10 cellular contexts compared by ENCODE assay signal in genomic region chr6:131937703-131938631, GRCh38. TPM values are rescaled to one million over a fixed set of nuclear protein-coding genes. Genes with fewer than 3 reads are reported as not detected.
DNase-seq lines count a peak whose midpoint lies in the region; ATAC-seq and TF ChIP-seq lines count a peak whose summit lies in the region.
"Had no signal": no experiment of that assay in that cellular context is flagged by ENCODE, and none has a peak within 500 bp of the region (broad histone marks: within the 10 kb centered on the region; RNA-seq: fewer than 3 reads in every experiment).

No MANE protein-coding gene starts in this region.

- H3K4me3 ChIP-seq in subcutaneous abdominal adipose tissue (ENCODE audit: low read depth in 1 of 5, low read length in 5 of 5) (no peak overlapping the region), mucosa of descending colon (no peak overlapping the region)

- TF ChIP-seq CTCF in mucosa of descending colon (IDR thresholded peaks at IDR 0.05) = no peak

- H3K9me3 ChIP-seq in subcutaneous abdominal adipose tissue (ENCODE audit: control insufficient read depth in 5 of 5, low read length in 5 of 5) (no peaks in the 10 kb centered on the region), mucosa of descending colon (no peaks in the 10 kb centered on the region)

- intact Hi-C loops in mucosa of descending colon (cut with DNase I, micrococcal nuclease) = no loop called here

- H3K27ac ChIP-seq in subcutaneous abdominal adipose tissue (ENCODE audit: low read depth, low read length) = peak overlapping the region; percentile 54
- H3K27ac ChIP-seq: 22Rv1, parathyroid adenoma had no signal

- no peaks in the 10 kb centered on the region for H3K27me3 ChIP-seq in subcutaneous abdominal adipose tissue (ENCODE audit: control insufficient read depth in 5 of 5, insufficient read depth in 4 of 5, low read length in 5 of 5)

- H3K36me3 ChIP-seq in subcutaneous abdominal adipose tissue (ENCODE audit: control insufficient read depth in 5 of 5, insufficient read depth in 5 of 5, low read length in 5 of 5) (no peaks in the 10 kb centered on the region), mucosa of descending colon (ENCODE audit: low read depth) (no peaks in the 10 kb centered on the region)

- peaks cover 0 to 13% (median 6%) of the 10 kb centered on the region in 5 donors for H3K4me1 ChIP-seq in subcutaneous abdominal adipose tissue (ENCODE audit: control insufficient read depth in 5 of 5, insufficient read depth in 5 of 5, low read length in 5 of 5)
- no peaks in the 10 kb centered on the region for H3K4me1 ChIP-seq in mucosa of descending colon (ENCODE audit: low read depth)
- H3K4me1 ChIP-seq: parathyroid adenoma had no signal

- DNase-seq in NCI-H1417 (lab: John Stamatoyannopoulos, UW) = peak in 2 of 3 experiments; percentile 41 to 77
- DNase-seq in NCI-H1417 treated with DMSO at 0.1 percent for 48 hours (lab: John Stamatoyannopoulos, UW) = no peak
- peak; percentile 65 for DNase-seq in T1000 (lab: John Stamatoyannopoulos, UW)
- peak; percentile 47 for DNase-seq in hepatic stellate cell (ENCODE audit: low spot score)
- no peak for DNase-seq in SKM-1 treated with dmso at 0.1 percent for 144 hours (lab: John Stamatoyannopoulos, UW; ENCODE audit: unreplicated experiment)
- no peak for DNase-seq in mucosa of descending colon

- no peak overlapping the region for H3K9ac ChIP-seq in subcutaneous abdominal adipose tissue (ENCODE audit: low read length in 5 of 5)
- H3K9ac ChIP-seq: parathyroid adenoma had no signal

- no peak for ATAC-seq in HG02852 (IDR thresholded peaks at IDR 0.05; ENCODE audit: unreplicated experiment)
- no peak for ATAC-seq in mucosa of descending colon

RNA-seq across cellular contexts. Expression of gene CCN2, which starts 13.2 kb away (rescaled TPM):
- 10 to 100 TPM; 17.1 to 39.7 (median 39.4) TPM for total RNA-seq in mucosa of descending colon

Comparison
In these comparisons a context has a peak if more than half of its experiments do, and no peak if none do; other contexts are left out.
1. DNase-seq: peak in NCI-H1417 (2 of 3), T1000 (single experiment) and hepatic stellate cell (single experiment); none in NCI-H1417 treated with DMSO at 0.1 percent for 48 hours (single experiment), SKM-1 treated with dmso at 0.1 percent for 144 hours (single experiment) and mucosa of descending colon (0 of 3).